In genomic region chr2:143730155-143730949, GRCh38 we compare ENCODE assay signal across 8 cellular contexts.
DNase-seq lines count a peak whose midpoint lies in the region; ATAC-seq and TF ChIP-seq lines count a peak whose summit lies in the region.

No MANE protein-coding gene starts in this region.

- peak overlapping the region in 2 of 6 donors; percentile 54 to 55 for H3K27ac Mint-ChIP-seq in immature natural killer cell
- H3K27ac Mint-ChIP-seq in type B pancreatic cell, result no peak overlapping the region

- H3K9me3 Mint-ChIP-seq in immature natural killer cell (no peaks in the 10 kb centered on the region), type B pancreatic cell (no peaks in the 10 kb centered on the region)

- H3K27me3 Mint-ChIP-seq in immature natural killer cell (ENCODE audit: low read depth in 3 of 3) (peaks cover 0 to 3% (median 2%) of the 10 kb centered on the region in 3 donors), type B pancreatic cell (peaks cover 7% of the 10 kb centered on the region)

- no peak for TF ChIP-seq CTCF in choroid plexus epithelial cell (conservative IDR thresholded peaks at IDR 0.05; ENCODE audit: low read depth, low read length)
- TF ChIP-seq CTCF in type B pancreatic cell (conservative IDR thresholded peaks at IDR 0.05), result no peak

- ATAC-seq in GM18498 (IDR thresholded peaks at IDR 0.05; ENCODE audit: unreplicated experiment) (peak; percentile 83), GM21529 (IDR thresholded peaks at IDR 0.05; ENCODE audit: unreplicated experiment) (peak; percentile 82)

- H3K4me3 Mint-ChIP-seq in immature natural killer cell, result peak overlapping the region in 1 of 5 donors; percentile 32
- H3K4me3 Mint-ChIP-seq in type B pancreatic cell, result no peak overlapping the region

- DNase-seq in HS-5 (ENCODE audit: low read depth), result peak; percentile 19
- DNase-seq in choroid plexus epithelial cell (ENCODE audit: low read depth), result peak; percentile 31
- DNase-seq in medulla oblongata (ENCODE audit: extremely low spot score), result no peak
- no peak for DNase-seq in NCI-H446 (lab: John Stamatoyannopoulos, UW)
- no peak for DNase-seq in immature natural killer cell
- no peak for DNase-seq in type B pancreatic cell (ENCODE audit: extremely low spot score, unreplicated experiment)

- H3K4me1 Mint-ChIP-seq in immature natural killer cell (peaks cover 19 to 36% of the 10 kb centered on the region in 2 donors), type B pancreatic cell (ENCODE audit: unreplicated experiment) (peaks cover 20% of the 10 kb centered on the region)

- no peak overlapping the region for H3K4me3 ChIP-seq in choroid plexus epithelial cell (ENCODE audit: low read depth, low read length)

- H3K36me3 Mint-ChIP-seq in immature natural killer cell (peaks cover 0 to under 1% (median 0%) of the 10 kb centered on the region in 3 donors), type B pancreatic cell (no peaks in the 10 kb centered on the region)

Comparison
In these comparisons a context has a peak if more than half of its experiments do, and no peak if none do; other contexts are left out.
1. DNase-seq: peak in HS-5 (single experiment) and choroid plexus epithelial cell (single experiment); none in medulla oblongata (single experiment), NCI-H446 (0 of 2), immature natural killer cell (0 of 3) and type B pancreatic cell (single experiment).